17 cellular contexts compared by ENCODE assay signal in genomic region chr18:35118641-35119040, GRCh38.
DNase-seq lines count a peak whose midpoint lies in the region; ATAC-seq, FAIRE-seq and TF ChIP-seq lines count a peak whose summit lies in the region.
"Had no signal": no experiment of that assay in that cellular context is flagged by ENCODE, and none has a peak within 500 bp of the region (broad histone marks: within the 10 kb centered on the region; RNA-seq: fewer than 3 reads in every experiment).

No MANE protein-coding gene starts in this region.

- H3K4me1 ChIP-seq in K562 (replicated peaks in 1 of 2; ENCODE audit: control insufficient read depth in 2 of 2, insufficient read depth in 2 of 2, low read length in 2 of 2), result peaks cover 3 to 25% of the 10 kb centered on the region in 2 experiments
- H3K4me1 ChIP-seq: left lung had no signal

- peak overlapping the region in 1 of 2 experiments; percentile 54; a peak in 1 of 4 replicates for H3K9ac ChIP-seq in K562 (ENCODE audit: insufficient read depth in 1 of 2, low read depth in 2 of 2, low read length in 2 of 2)
- H3K9ac ChIP-seq: BLaER1, KMS-11 had no signal

- H3K27ac Mint-ChIP-seq in glutamatergic neuron (ENCODE audit: unreplicated experiment), result peak overlapping the region; percentile 64
- H3K27ac Mint-ChIP-seq in nephron progenitor cell, result peak overlapping the region; percentile 99
- H3K27ac Mint-ChIP-seq in activated CD4-positive, alpha-beta T cell treated with anti-CD3 and anti-CD28 coated beads, Interleukin-2, amount 10 ng/mL, durations not matched to agents 7 days and 5 days, result no peak overlapping the region
- H3K27ac Mint-ChIP-seq: activated CD8-positive, alpha-beta memory T cell treated with anti-CD3 and anti-CD28 coated beads, Interleukin-2, amount 10 ng/mL, durations not matched to agents 7 days and 5 days; activated naive CD4-positive, alpha-beta T cell treated with anti-CD3 and anti-CD28 coated beads, Interleukin-2, amount 10 ng/mL, durations not matched to agents 7 days and 5 days had no signal

- H3K9me3 Mint-ChIP-seq in glutamatergic neuron (ENCODE audit: unreplicated experiment) (peaks cover 3% of the 10 kb centered on the region), nephron progenitor cell (peaks cover 4% of the 10 kb centered on the region)
- H3K9me3 Mint-ChIP-seq in activated CD4-positive, alpha-beta T cell treated with anti-CD3 and anti-CD28 coated beads, Interleukin-2, amount 10 ng/mL, durations not matched to agents 7 days and 5 days, result peaks cover 1% of the 10 kb centered on the region

- H4K20me1 ChIP-seq in K562 (replicated peaks; ENCODE audit: control insufficient read depth, insufficient read depth, low read length), result no peaks in the 10 kb centered on the region

- H3K4me3 Mint-ChIP-seq in glutamatergic neuron (ENCODE audit: unreplicated experiment), result peak overlapping the region; percentile 35
- H3K4me3 Mint-ChIP-seq in nephron progenitor cell, result peak overlapping the region; percentile 9
- no peak overlapping the region for H3K4me3 Mint-ChIP-seq in activated CD4-positive, alpha-beta T cell treated with anti-CD3 and anti-CD28 coated beads, Interleukin-2, amount 10 ng/mL, durations not matched to agents 7 days and 5 days
- H3K4me3 Mint-ChIP-seq: activated CD8-positive, alpha-beta memory T cell treated with anti-CD3 and anti-CD28 coated beads, Interleukin-2, amount 10 ng/mL, durations not matched to agents 7 days and 5 days; activated naive CD4-positive, alpha-beta T cell treated with anti-CD3 and anti-CD28 coated beads, Interleukin-2, amount 10 ng/mL, durations not matched to agents 7 days and 5 days; WTC11 had no signal

- H3K4me2 ChIP-seq in K562 (ENCODE audit: insufficient read depth, low read length), result no peak overlapping the region
- H3K4me2 ChIP-seq: BLaER1, KMS-11 had no signal

- no peak overlapping the region for H2AFZ ChIP-seq in K562 (ENCODE audit: low read depth, low read length)

- TF ChIP-seq RAD21 in K562 (CRISPR knock-in tag; conservative IDR thresholded peaks at IDR 0.05 in 1 of 2, IDR thresholded peaks at IDR 0.05 in 1 of 2), result no peak

- H3K79me2 ChIP-seq in K562 (ENCODE audit: control insufficient read depth, insufficient read depth, low read length), result peaks cover 35% of the 10 kb centered on the region

- no peak overlapping the region for H3K27ac ChIP-seq in K562 (ENCODE audit: extremely low read depth, low read depth, low read length)
- H3K27ac ChIP-seq in substantia nigra (ENCODE audit: low read depth, low read length, poor library complexity, severe bottlenecking), result peak overlapping the region; percentile 73
- H3K27ac ChIP-seq: BLaER1, KMS-11 had no signal

- no peak for TF ChIP-seq EP300 in K562 (IDR thresholded peaks at IDR 0.05; ENCODE audit: low read length)

- FAIRE-seq in K562 (lab: Jason Lieb, UNC), result no peak

- H3K27me3 ChIP-seq in K562 (ENCODE audit: control insufficient read depth in 2 of 2, insufficient read depth in 2 of 2, low read length in 2 of 2), result no peaks in the 10 kb centered on the region
- H3K27me3 ChIP-seq: BLaER1, left lung, tibial nerve had no signal

- no peaks in the 10 kb centered on the region for H3K9me3 ChIP-seq in K562 (replicated peaks; ENCODE audit: control insufficient read depth, insufficient read depth, low read depth, low read length)
- H3K9me3 ChIP-seq: left lung, tibial nerve had no signal

- in situ Hi-C loops in K562 (cut with MboI), result no loop called here

- peaks cover 10% of the 10 kb centered on the region for H3K27me3 Mint-ChIP-seq in glutamatergic neuron (ENCODE audit: unreplicated experiment)
- no peaks in the 10 kb centered on the region for H3K27me3 Mint-ChIP-seq in nephron progenitor cell (ENCODE audit: low read depth, poor library complexity)
- no peaks in the 10 kb centered on the region for H3K27me3 Mint-ChIP-seq in activated CD4-positive, alpha-beta T cell treated with anti-CD3 and anti-CD28 coated beads, Interleukin-2, amount 10 ng/mL, durations not matched to agents 7 days and 5 days
- H3K27me3 Mint-ChIP-seq: activated CD8-positive, alpha-beta memory T cell treated with anti-CD3 and anti-CD28 coated beads, Interleukin-2, amount 10 ng/mL, durations not matched to agents 7 days and 5 days; activated naive CD4-positive, alpha-beta T cell treated with anti-CD3 and anti-CD28 coated beads, Interleukin-2, amount 10 ng/mL, durations not matched to agents 7 days and 5 days had no signal

- POLR2A ChIA-PET in K562 (lab: Yijun Ruan, JAX), result interaction anchor here (0.7 kb wide), 1 partner anchor 20 kb away, joined by 3 read pairs; no protein-coding TSS in a partner anchor
- POLR2A ChIA-PET in activated CD4-positive, alpha-beta T cell treated with anti-CD3 and anti-CD28 coated beads, Interleukin-2, amount 10 ng/mL, durations not matched to agents 7 days and 5 days (lab: Charles Lee), result no interaction called here

- H3K4me1 Mint-ChIP-seq in glutamatergic neuron (ENCODE audit: low read depth, unreplicated experiment), result peaks cover 55% of the 10 kb centered on the region
- H3K4me1 Mint-ChIP-seq in nephron progenitor cell, result peaks cover 66% of the 10 kb centered on the region
- peaks cover 19% of the 10 kb centered on the region for H3K4me1 Mint-ChIP-seq in activated CD4-positive, alpha-beta T cell treated with anti-CD3 and anti-CD28 coated beads, Interleukin-2, amount 10 ng/mL, durations not matched to agents 7 days and 5 days

- TF ChIP-seq POLR2A in K562 (conservative IDR thresholded peaks at IDR 0.05), result no peak
- TF ChIP-seq POLR2A in erythroblast (IDR thresholded peaks at IDR 0.05; ENCODE audit: low read length), result no peak

- CTCF ChIA-PET in K562 (lab: Yijun Ruan, JAX; ENCODE audit: low intra/inter-chr PET ratio), result no interaction called here
- CTCF ChIA-PET in activated CD4-positive, alpha-beta T cell treated with anti-CD3 and anti-CD28 coated beads, Interleukin-2, amount 10 ng/mL, durations not matched to agents 7 days and 5 days (lab: Charles Lee), result interaction anchor here (0.5 to 1.1 kb wide), 2 partner anchors 10 to 25 kb away, joined by 3 read pairs; no protein-coding TSS in a partner anchor

- TF ChIP-seq CTCF in K562 (IDR thresholded peaks at IDR 0.05 in 2 of 3, conservative IDR thresholded peaks at IDR 0.05 in 1 of 3; ENCODE audit: insufficient read depth in 2 of 3, low read depth in 1 of 3, low read length in 3 of 3), result no peak
- no peak for TF ChIP-seq CTCF in glutamatergic neuron (IDR thresholded peaks at IDR 0.05; ENCODE audit: partially characterized antibody, unreplicated experiment)
- TF ChIP-seq CTCF in nephron progenitor cell (IDR thresholded peaks at IDR 0.05), result no peak

- no TSS peak for BruUV-seq in K562 (replicated peaks; lab: Mats Ljungman, UMichigan)

- DNase-seq in K562 (ENCODE audit: extremely low read depth in 1 of 4, low spot score in 3 of 4) (no peak), glutamatergic neuron (no peak), nephron progenitor cell (no peak), substantia nigra (lab: John Stamatoyannopoulos, UW) (no peak), NCI-H2196 treated with DMSO at 0.1 percent for 48 hours (lab: John Stamatoyannopoulos, UW; ENCODE audit: unreplicated experiment) (no peak), erythroblast (lab: John Stamatoyannopoulos, UW) (no peak)
- no peak for DNase-seq in activated CD4-positive, alpha-beta T cell treated with anti-CD3 and anti-CD28 coated beads for 48 hours
- no peak for DNase-seq in activated CD4-positive, alpha-beta T cell treated with anti-CD3 and anti-CD28 coated beads, Interleukin-2, amount 10 ng/mL, durations not matched to agents 7 days and 5 days
- DNase-seq: activated CD8-positive, alpha-beta memory T cell treated with anti-CD3 and anti-CD28 coated beads, Interleukin-2, amount 10 ng/mL, durations not matched to agents 7 days and 5 days; activated naive CD4-positive, alpha-beta T cell treated with anti-CD3 and anti-CD28 coated beads, Interleukin-2, amount 10 ng/mL, durations not matched to agents 7 days and 5 days; left lung; NCI-H1417; NCI-H510A treated with DMSO at 0.1 percent for 48 hours had no signal

- intact Hi-C loops in K562 (cut with micrococcal nuclease), result no loop called here

- H3K9me1 ChIP-seq in K562 (ENCODE audit: control insufficient read depth, insufficient read depth, low read length), result no peaks in the 10 kb centered on the region

- ATAC-seq in K562, result peak; percentile 18
- ATAC-seq: activated CD8-positive, alpha-beta memory T cell treated with anti-CD3 and anti-CD28 coated beads, Interleukin-2, amount 10 ng/mL, durations not matched to agents 7 days and 5 days had no signal

- no peak overlapping the region for H3K4me3 ChIP-seq in K562
- H3K4me3 ChIP-seq: BLaER1, left lung, tibial nerve had no signal

- H3K36me3 ChIP-seq in K562 (ENCODE audit: control insufficient read depth, insufficient read depth, low read length), result no peaks in the 10 kb centered on the region; the same call in 2 of the 3 replicates
- H3K36me3 ChIP-seq: left lung, tibial nerve had no signal

- 74% methylated on average over 3 of the region's 3 CpGs for WGBS in K562 (ENCODE audit: insufficient coverage, low coverage, missing lambda C conversion rate)

- no peaks in the 10 kb centered on the region for H3K36me3 Mint-ChIP-seq in glutamatergic neuron (ENCODE audit: unreplicated experiment)
- peaks cover 22% of the 10 kb centered on the region for H3K36me3 Mint-ChIP-seq in nephron progenitor cell (ENCODE audit: low read depth)
- peaks cover 17% of the 10 kb centered on the region for H3K36me3 Mint-ChIP-seq in activated CD4-positive, alpha-beta T cell treated with anti-CD3 and anti-CD28 coated beads, Interleukin-2, amount 10 ng/mL, durations not matched to agents 7 days and 5 days (ENCODE audit: low read depth)
- H3K36me3 Mint-ChIP-seq: WTC11 had no signal

TF ChIP-seq in K562, 482 proteins besides CTCF, POLR2A, EP300 and RAD21 (continues in another document):
- TF ChIP-seq ZNF224 (CRISPR knock-in tag; IDR thresholded peaks at IDR 0.05) (no peak), GTF2E2 (tag; IDR thresholded peaks at IDR 0.05) (no peak)
- TF ChIP-seq, protein P1, sequence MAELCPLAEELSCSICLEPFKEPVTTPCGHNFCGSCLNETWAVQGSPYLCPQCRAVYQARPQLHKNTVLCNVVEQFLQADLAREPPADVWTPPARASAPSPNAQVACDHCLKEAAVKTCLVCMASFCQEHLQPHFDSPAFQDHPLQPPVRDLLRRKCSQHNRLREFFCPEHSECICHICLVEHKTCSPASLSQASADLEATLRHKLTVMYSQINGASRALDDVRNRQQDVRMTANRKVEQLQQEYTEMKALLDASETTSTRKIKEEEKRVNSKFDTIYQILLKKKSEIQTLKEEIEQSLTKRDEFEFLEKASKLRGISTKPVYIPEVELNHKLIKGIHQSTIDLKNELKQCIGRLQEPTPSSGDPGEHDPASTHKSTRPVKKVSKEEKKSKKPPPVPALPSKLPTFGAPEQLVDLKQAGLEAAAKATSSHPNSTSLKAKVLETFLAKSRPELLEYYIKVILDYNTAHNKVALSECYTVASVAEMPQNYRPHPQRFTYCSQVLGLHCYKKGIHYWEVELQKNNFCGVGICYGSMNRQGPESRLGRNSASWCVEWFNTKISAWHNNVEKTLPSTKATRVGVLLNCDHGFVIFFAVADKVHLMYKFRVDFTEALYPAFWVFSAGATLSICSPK (IDR thresholded peaks at IDR 0.05; ENCODE audit: borderline replicate concordance), result no peak
